8 cellular contexts compared by ENCODE assay signal in genomic region chr6:111873178-111874029, GRCh38. TPM values are rescaled to one million over a fixed set of nuclear protein-coding genes. Genes with fewer than 3 reads are reported as not detected.
DNase-seq lines count a peak whose midpoint lies in the region; ATAC-seq and TF ChIP-seq lines count a peak whose summit lies in the region.

Gene FYN, minus strand, starts transcription at chr6:111873452. Its CDS starts 153,401 bp downstream, at chr6:111720051.

- peaks cover 20% of the 10 kb centered on the region for H4K20me1 ChIP-seq in osteoblast (ENCODE audit: insufficient read depth, low read length)

- H3K36me3 Mint-ChIP-seq in activated naive CD4-positive, alpha-beta T cell treated with anti-CD3 and anti-CD28 coated beads, Interleukin-2, amount 50 U/mL, for 72 hours, result peaks cover 29 to 31% of the 10 kb centered on the region in 2 donors

- no peaks in the 10 kb centered on the region for H3K9me3 Mint-ChIP-seq in activated naive CD4-positive, alpha-beta T cell treated with anti-CD3 and anti-CD28 coated beads, Interleukin-2, amount 50 U/mL, for 72 hours

- H2AFZ ChIP-seq in osteoblast (ENCODE audit: low read length), result peak within 1 kb of the TSS; percentile 97

- ATAC-seq in HG02610 (IDR thresholded peaks at IDR 0.05; ENCODE audit: unreplicated experiment) (peak; percentile 95), thoracic aorta (ENCODE audit: insufficient number of reproducible peaks, low FRiP score, low read depth) (peak; percentile 98)
- peak; percentile 87 to 91 for ATAC-seq in activated naive CD4-positive, alpha-beta T cell treated with anti-CD3 and anti-CD28 coated beads, Interleukin-2, amount 50 U/mL, for 72 hours

- peak within 1 kb of the TSS; percentile 83 for H3K4me3 ChIP-seq in GM08714 (ENCODE audit: low read length)
- peak within 1 kb of the TSS; percentile 86 for H3K4me3 ChIP-seq in osteoblast (ENCODE audit: insufficient read depth, low read length)
- H3K4me3 ChIP-seq in thoracic aorta, result peak within 1 kb of the TSS; percentile 80

- H3K36me3 ChIP-seq in osteoblast (ENCODE audit: insufficient read depth, low read length) (no peaks in the 10 kb centered on the region), thoracic aorta (no peaks in the 10 kb centered on the region)

- peaks cover 27% of the 10 kb centered on the region for H3K4me1 ChIP-seq in osteoblast (ENCODE audit: insufficient read depth, low read length)
- H3K4me1 ChIP-seq in thoracic aorta (ENCODE audit: control insufficient read depth in 1 of 2, low read depth in 2 of 2), result peaks cover 4 to 20% of the 10 kb centered on the region in 2 donors

- peak; percentile 17 for TF ChIP-seq CTCF in osteoblast (IDR thresholded peaks at IDR 0.05; ENCODE audit: extremely low read depth, low read depth, low read length)
- peak; percentile 75 for TF ChIP-seq CTCF in thoracic aorta (IDR thresholded peaks at IDR 0.05)

- H3K27ac ChIP-seq in osteoblast (ENCODE audit: low read depth, low read length), result peak within 1 kb of the TSS; percentile 93
- peak within 1 kb of the TSS; percentile 53 to 68 for H3K27ac ChIP-seq in thoracic aorta

- H3K27ac Mint-ChIP-seq in activated naive CD4-positive, alpha-beta T cell treated with anti-CD3 and anti-CD28 coated beads, Interleukin-2, amount 50 U/mL, for 72 hours, result peak within 1 kb of the TSS; percentile 94 to 95

- peak within 1 kb of the TSS; percentile 100 for H3K4me2 ChIP-seq in osteoblast (ENCODE audit: insufficient read depth, low read length)

- no peaks in the 10 kb centered on the region for H3K27me3 ChIP-seq in osteoblast (ENCODE audit: insufficient read depth, low read length)
- H3K27me3 ChIP-seq in thoracic aorta (replicated peaks; ENCODE audit: insufficient read depth), result no peaks in the 10 kb centered on the region

- H3K79me2 ChIP-seq in osteoblast (ENCODE audit: insufficient read depth, low read length), result peaks cover 44% of the 10 kb centered on the region

- DNase-seq in NCI-H1092 treated with DMSO at 0.1 percent for 48 hours (lab: John Stamatoyannopoulos, UW) (peak; percentile 94), SKM-1 (lab: John Stamatoyannopoulos, UW; ENCODE audit: unreplicated experiment) (peak; percentile 88), glomerular visceral epithelial cell (ENCODE audit: extremely low spot score) (peak; percentile 97), osteoblast (ENCODE audit: insufficient read length, low spot score, missing footprints) (peak; percentile 100), thoracic aorta (ENCODE audit: low spot score) (peak; percentile 87)
- peak; percentile 98 to 99 for DNase-seq in activated naive CD4-positive, alpha-beta T cell treated with anti-CD3 and anti-CD28 coated beads, Interleukin-2, amount 50 U/mL, for 72 hours (ENCODE audit: low spot score in 2 of 2)

- H3K9me3 ChIP-seq in osteoblast (ENCODE audit: low read depth, low read length) (no peaks in the 10 kb centered on the region), thoracic aorta (no peaks in the 10 kb centered on the region)

RNA-seq across cellular contexts. Expression of gene FYN, which starts in this region (rescaled TPM):
- 100 to 1,000 TPM; 287 to 304 TPM for total RNA-seq in activated naive CD4-positive, alpha-beta T cell treated with anti-CD3 and anti-CD28 coated beads, Interleukin-2, amount 50 U/mL, for 72 hours
- total RNA-seq in osteoblast (104 and 106 TPM in 2 replicates), thoracic aorta (10 to 100 TPM; 55.5 to 72.5 TPM)

Comparison
In these comparisons a context has a peak if more than half of its experiments do, and no peak if none do; other contexts are left out.
1. Peak in every context shown above with its lines: DNase-seq, ATAC-seq, H3K4me3 ChIP-seq and H3K27ac ChIP-seq.